In the genomic region with DNA sequence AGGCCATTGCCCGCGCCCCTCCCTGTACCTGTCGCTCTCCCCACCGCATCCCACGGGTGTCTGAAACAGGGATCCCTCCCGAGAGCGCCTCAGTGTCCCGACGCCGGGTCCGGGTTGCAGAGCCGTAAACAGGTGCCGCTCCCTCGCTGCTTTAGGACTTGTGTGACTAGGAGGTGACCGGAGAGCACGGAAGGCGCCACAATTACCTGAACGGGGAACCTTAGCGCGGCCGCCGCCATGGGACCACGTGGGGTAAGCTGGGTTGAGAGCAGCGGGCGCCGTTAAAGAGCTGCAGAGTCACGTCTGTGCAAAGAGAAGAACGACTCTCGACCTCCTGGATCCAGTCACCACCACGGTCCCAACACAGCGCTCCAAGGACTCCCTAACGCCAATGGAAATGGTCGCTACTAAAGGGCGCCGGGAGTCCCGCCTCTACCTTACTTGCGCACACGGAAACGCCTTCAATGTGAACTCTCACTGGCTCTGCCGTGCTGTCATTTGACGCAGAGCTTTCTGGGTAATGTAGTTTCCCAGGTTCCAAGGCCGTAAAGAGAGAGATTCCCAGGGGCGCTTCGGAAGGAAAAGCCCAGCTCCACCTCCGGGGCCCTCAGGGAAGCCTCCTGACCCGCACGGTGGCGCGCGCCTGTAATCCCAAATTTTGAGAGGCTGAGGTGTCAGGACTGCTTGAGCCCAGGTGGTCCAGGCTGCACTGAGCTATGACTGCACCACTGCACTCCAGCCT, we compare ENCODE assay signal across 8 cellular contexts. TPM values are rescaled to one million over a fixed set of nuclear protein-coding genes. Genes with fewer than 3 reads are reported as not detected.
DNase-seq lines count a peak whose midpoint lies in the region; ATAC-seq, FAIRE-seq and TF ChIP-seq lines count a peak whose summit lies in the region.

ZNF552 (minus strand) TSS at position 409 of the 742 bp plus-strand sequence; CDS start at position 239, 170 bp downstream.

- 0 to 1% methylated on average over 5 to 11 of the region's 50 CpGs for WGBS in esophagus squamous epithelium, 2 donors

- peak within 1 kb of the TSS; percentile 90 for H3K4me3 ChIP-seq in Jurkat, Clone E6-1 (ENCODE audit: low read length)
- peak within 1 kb of the TSS; percentile 82 to 89 for H3K4me3 ChIP-seq in Panc1 (ENCODE audit: low read depth in 2 of 2, low read length in 2 of 2)
- H3K4me3 ChIP-seq in esophagus squamous epithelium: peak within 1 kb of the TSS; percentile 70 to 85 (median 77)

- TF ChIP-seq CTCF in D721Med (IDR thresholded peaks at IDR 0.05; ENCODE audit: insufficient read depth, missing control alignments) (no peak), Panc1 (IDR thresholded peaks at IDR 0.05) (no peak), esophagus squamous epithelium (IDR thresholded peaks at IDR 0.05) (no peak)

- H3K27me3 ChIP-seq in Panc1 (ENCODE audit: control insufficient read depth, insufficient read depth, low read length) (no peaks in the 10 kb centered on the region), esophagus squamous epithelium (no peaks in the 10 kb centered on the region)

- H3K27ac ChIP-seq in Panc1 (ENCODE audit: low read length) (peak within 1 kb of the TSS; percentile 86), esophagus squamous epithelium (peak within 1 kb of the TSS; percentile 85 to 91 (median 89))

- DNase-seq in D721Med (ENCODE audit: insufficient read length, low spot score) (peak; percentile 73), Panc1 (ENCODE audit: low read depth, low spot score) (peak; percentile 79), esophagus squamous epithelium (lab: John Stamatoyannopoulos, UW) (peak; percentile 40), myocyte (ENCODE audit: low read depth) (peak; percentile 90)
- peak; percentile 84 for DNase-seq in Jurkat, Clone E6-1 (ENCODE audit: low read depth, low spot score)
- DNase-seq in activated T-cell treated with anti-CD3 and anti-CD28 coated beads, Interleukin-2, amount 50 U/mL, for 48 hours: peak; percentile 78 to 79
- DNase-seq in stimulated activated CD8-positive, alpha-beta memory T cell treated with anti-CD3 and anti-CD28 coated beads, Interleukin-7, amount 100 ng/mL, for 4 hours (ENCODE audit: low read depth in 2 of 2): peak; percentile 61 to 66

- CTCF ChIA-PET in Panc1 (lab: Charles Lee): interaction anchor here (0.5 to 0.6 kb wide), 2 partner anchors 10 to 483 kb away, joined by 3 to 5 read pairs; no protein-coding TSS in a partner anchor

- ATAC-seq in GM21515 (IDR thresholded peaks at IDR 0.05; ENCODE audit: unreplicated experiment): peak; percentile 56
- ATAC-seq in Panc1: peak; percentile 96

- no peak for FAIRE-seq in D721Med (lab: Jason Lieb, UNC)

- intact Hi-C loops in Panc1 (cut with micrococcal nuclease; ENCODE audit: unreplicated experiment) (no loop called here), esophagus squamous epithelium (cut with DNase I) (no loop called here)

- H3K36me3 ChIP-seq in Panc1 (ENCODE audit: control insufficient read depth, insufficient read depth, low read length): no peaks in the 10 kb centered on the region
- H3K36me3 ChIP-seq in esophagus squamous epithelium: peaks cover 0 to 30% (median 0%) of the 10 kb centered on the region in 3 donors

- no TSS peak for BruUV-seq in Panc1 (replicated peaks; lab: Mats Ljungman, UMichigan)

- in situ Hi-C loops in Panc1 (cut with HindIII; ENCODE audit: low pct_unique_long_range_greater_than_20kb, low sequenced_read_pairs): no loop called here

- peak in 3 of 4 donors; percentile 67 to 79 (median 74) for TF ChIP-seq POLR2A in esophagus squamous epithelium (IDR thresholded peaks at IDR 0.05)

- H3K4me1 ChIP-seq in Panc1 (ENCODE audit: control insufficient read depth, insufficient read depth, low read length): peaks cover 6% of the 10 kb centered on the region
- peaks cover 10 to 40% (median 18%) of the 10 kb centered on the region in 3 donors for H3K4me1 ChIP-seq in esophagus squamous epithelium

- H3K9me3 ChIP-seq in Panc1 (ENCODE audit: control insufficient read depth, insufficient read depth, low read depth, low read length) (no peaks in the 10 kb centered on the region), esophagus squamous epithelium (no peaks in the 10 kb centered on the region)

- POLR2A ChIA-PET in Panc1 (lab: Charles Lee): interaction anchor here (0.7 kb wide), 1 partner anchor 11 kb away, joined by 3 read pairs; no protein-coding TSS in a partner anchor

RNA-seq across cellular contexts. Expression of gene ZNF552, which starts in this region (rescaled TPM):
- polyA plus RNA-seq in Jurkat, Clone E6-1 (2012; ENCODE audit: insufficient read depth, insufficient read length): 8.3 TPM
- 7.5 TPM for total RNA-seq in Panc1 (2021; ENCODE audit: unreplicated experiment)
- 4.1 TPM for polyA plus RNA-seq in Panc1 (2012; ENCODE audit: insufficient read length)
- total RNA-seq in esophagus squamous epithelium: 10 to 100 TPM in 2 of 4 donors, 1 to 10 TPM in 2; 5.2 to 15.3 (median 12.3) TPM
- total RNA-seq in myocyte: 2.0 and 2.5 TPM in 2 replicates
- polyA plus RNA-seq in myocyte (2012): 2.9 TPM

Comparison
In these comparisons a context has a peak if more than half of its experiments do, and no peak if none do; other contexts are left out.
1. Peak in every context shown above with its lines: DNase-seq, ATAC-seq, H3K4me3 ChIP-seq and H3K27ac ChIP-seq.
2. DNase-seq: peak in every context shown above with its lines; median percentile 90 in myocyte; 84 in Jurkat, Clone E6-1; 79 in Panc1; 78 in activated T-cell treated with anti-CD3 and anti-CD28 coated beads, Interleukin-2, amount 50 U/mL, for 48 hours; 73 in D721Med; 64 in stimulated activated CD8-positive, alpha-beta memory T cell treated with anti-CD3 and anti-CD28 coated beads, Interleukin-7, amount 100 ng/mL, for 4 hours; 40 in esophagus squamous epithelium.